15 cellular contexts compared by ENCODE assay signal in genomic region chr6:149224399-149224798, GRCh38.
DNase-seq lines count a peak whose midpoint lies in the region; ATAC-seq, FAIRE-seq and TF ChIP-seq lines count a peak whose summit lies in the region.
"Had no signal": no experiment of that assay in that cellular context is flagged by ENCODE, and none has a peak within 500 bp of the region (broad histone marks: within the 10 kb centered on the region; RNA-seq: fewer than 3 reads in every experiment).

No MANE protein-coding gene starts in this region.

- dilution Hi-C loops in keratinocyte (cut with MboI; ENCODE audit: extremely low pct_ligation_motif_present, low sequenced_read_pairs) = no loop called here

- no peak overlapping the region for H3K4me3 ChIP-seq in left ventricle myocardium inferior
- H3K4me3 ChIP-seq in keratinocyte (ENCODE audit: control insufficient read depth in 2 of 3, extremely low read depth in 1 of 3, insufficient read depth in 2 of 3, low read depth in 1 of 3, low read length in 3 of 3) = no peak overlapping the region

- H3K4me2 ChIP-seq in keratinocyte (ENCODE audit: control insufficient read depth, extremely low read depth, insufficient read depth, low read depth, low read length) = no peak overlapping the region

- no peak overlapping the region for H3K9ac ChIP-seq in keratinocyte (ENCODE audit: control insufficient read depth, extremely low read depth, insufficient read depth, low read length)

- H3K27ac ChIP-seq in left ventricle myocardium inferior (replicated peaks) = no peak overlapping the region
- peak overlapping the region; percentile 68 for H3K27ac ChIP-seq in VCaP
- no peak overlapping the region for H3K27ac ChIP-seq in keratinocyte (ENCODE audit: control insufficient read depth, insufficient read depth, low read length)

- no peak for TF ChIP-seq CTCF in left ventricle myocardium inferior (IDR thresholded peaks at IDR 0.05; ENCODE audit: borderline replicate concordance)
- no peak for TF ChIP-seq CTCF in VCaP (conservative IDR thresholded peaks at IDR 0.05)
- TF ChIP-seq CTCF in keratinocyte (optimal IDR thresholded peaks at IDR 0.05 in 1 of 3, IDR thresholded peaks at IDR 0.05 in 1 of 3, conservative IDR thresholded peaks at IDR 0.05 in 1 of 3; ENCODE audit: extremely low read depth in 1 of 3, insufficient read depth in 2 of 3, low read length in 3 of 3) = no peak
- no peak for TF ChIP-seq CTCF in GM10248 (IDR thresholded peaks at IDR 0.05; ENCODE audit: control extremely low read depth, extremely low read depth, low read depth, missing control alignments)

- DNase-seq in Right ventricle myocardium superior = no peak
- no peak for DNase-seq in left ventricle myocardium inferior
- no peak for DNase-seq in keratinocyte (ENCODE audit: low read depth, low spot score)
- DNase-seq in activated CD4-positive, alpha-beta T cell treated with anti-CD3 and anti-CD28 coated beads, Interleukin-2, amount 50 U/mL, for 1 hour = no peak
- DNase-seq in GM10248 (ENCODE audit: extremely low spot score) = no peak
- DNase-seq: CD4-positive, alpha-beta T cell; GOT3; KBM-7; NCI-H1048; NCI-H226; NCI-H526; SHP77 treated with DMSO at 0.1 percent for 48 hours had no signal

- H3K9me3 ChIP-seq in left ventricle myocardium inferior (replicated peaks) (no peaks in the 10 kb centered on the region), keratinocyte (ENCODE audit: control insufficient read depth, low read depth, low read length) (no peaks in the 10 kb centered on the region)

- CTCF ChIA-PET in GM10248 (lab: Yijun Ruan, JAX) = interaction anchor here (1.5 kb wide), 1 partner anchor 11 kb away, joined by 4 read pairs; no protein-coding TSS in a partner anchor

- intact Hi-C loops in Right ventricle myocardium superior (cut with DNase I) (no loop called here), left ventricle myocardium inferior (cut with micrococcal nuclease) (no loop called here)

- ATAC-seq in Right ventricle myocardium superior (ENCODE audit: poor library complexity) = peak; percentile 76
- ATAC-seq in GM19351 (IDR thresholded peaks at IDR 0.05; ENCODE audit: unreplicated experiment) = no peak

- H3K9me1 ChIP-seq in keratinocyte (ENCODE audit: control insufficient read depth, extremely low read depth, insufficient read depth, low read length) = no peaks in the 10 kb centered on the region

- peaks cover 12% of the 10 kb centered on the region for H3K4me1 ChIP-seq in left ventricle myocardium inferior
- H3K4me1 ChIP-seq in keratinocyte (ENCODE audit: control insufficient read depth, extremely low read depth, insufficient read depth, low read length) = no peaks in the 10 kb centered on the region

- H3K79me2 ChIP-seq in keratinocyte (ENCODE audit: control insufficient read depth, insufficient read depth, low read length) = no peaks in the 10 kb centered on the region

- H3K36me3 ChIP-seq in left ventricle myocardium inferior (no peaks in the 10 kb centered on the region), keratinocyte (ENCODE audit: control insufficient read depth in 2 of 2, extremely low read depth in 1 of 2, insufficient read depth in 2 of 2, low read length in 2 of 2) (no peaks in the 10 kb centered on the region)

- no peaks in the 10 kb centered on the region for H3K27me3 ChIP-seq in left ventricle myocardium inferior (ENCODE audit: low read depth)
- no peaks in the 10 kb centered on the region for H3K27me3 ChIP-seq in keratinocyte (ENCODE audit: control insufficient read depth, extremely low read depth, insufficient read depth, low read length)

- no peak for FAIRE-seq in keratinocyte (lab: Jason Lieb, UNC)
- FAIRE-seq: RCC 7860 had no signal

- H2AFZ ChIP-seq in keratinocyte (ENCODE audit: control insufficient read depth, low read length) = peak overlapping the region; percentile 11

- H4K20me1 ChIP-seq in keratinocyte (ENCODE audit: control insufficient read depth, extremely low read depth, insufficient read depth, low read length) = no peaks in the 10 kb centered on the region

- POLR2A ChIA-PET in GM10248 (lab: Yijun Ruan, JAX) = interaction anchor here (0.6 kb wide), 1 partner anchor 456 kb away, joined by 3 read pairs; no protein-coding TSS in a partner anchor
